ENCODE assay signal across 14 cellular contexts in genomic region chr12:53413485-53414215, GRCh38. TPM values are rescaled to one million over a fixed set of nuclear protein-coding genes. Genes with fewer than 3 reads are reported as not detected.
DNase-seq lines count a peak whose midpoint lies in the region; ATAC-seq and TF ChIP-seq lines count a peak whose summit lies in the region.
"Had no signal": no experiment of that assay in that cellular context is flagged by ENCODE, and none has a peak within 500 bp of the region (broad histone marks: within the 10 kb centered on the region; RNA-seq: fewer than 3 reads in every experiment).

No MANE protein-coding gene starts in this region.

- no peaks in the 10 kb centered on the region for H3K9me3 ChIP-seq in gastroesophageal sphincter
- H3K9me3 ChIP-seq in sigmoid colon = no peaks in the 10 kb centered on the region
- H3K9me3 ChIP-seq: left lung, ovary, SJSA1 had no signal

- no peak for TF ChIP-seq EP300 in gastroesophageal sphincter (IDR thresholded peaks at IDR 0.05)
- TF ChIP-seq EP300 in sigmoid colon (IDR thresholded peaks at IDR 0.05) = no peak

- H3K9me3 Mint-ChIP-seq in activated T-cell treated with anti-CD3 and anti-CD28 coated beads, Interleukin-2, amount 50 U/mL, for 72 hours = no peaks in the 10 kb centered on the region
- no peaks in the 10 kb centered on the region for H3K9me3 Mint-ChIP-seq in activated B cell treated with CpG ODN at 0.5 μM for 24 hours

- POLR2A ChIA-PET in activated B cell treated with CpG ODN at 0.5 μM for 24 hours (lab: Charles Lee) = interaction anchor here (1.2 to 1.3 kb wide), 2 partner anchors 35 to 83 kb away, joined by 3 read pairs; no protein-coding TSS in a partner anchor

- TF ChIP-seq POLR2A in gastroesophageal sphincter (IDR thresholded peaks at IDR 0.05) = no peak
- TF ChIP-seq POLR2A in sigmoid colon (IDR thresholded peaks at IDR 0.05) = no peak

- H3K4me3 ChIP-seq in gastroesophageal sphincter (no peak overlapping the region), sigmoid colon (no peak overlapping the region)
- H3K4me3 ChIP-seq: left lung, ovary, SJSA1 had no signal

- ATAC-seq in activated T-cell treated with anti-CD3 and anti-CD28 coated beads, Interleukin-2, amount 50 U/mL, for 72 hours (replicated peaks in 1 of 2) = no peak
- ATAC-seq in activated B cell treated with CpG ODN at 0.5 μM for 24 hours (ENCODE audit: low read depth) (no peak), gastroesophageal sphincter (no peak), HG03460 (IDR thresholded peaks at IDR 0.05; ENCODE audit: unreplicated experiment) (no peak), HG03039 (IDR thresholded peaks at IDR 0.05; ENCODE audit: unreplicated experiment) (no peak), GM21447 (IDR thresholded peaks at IDR 0.05; ENCODE audit: unreplicated experiment) (no peak)
- ATAC-seq: HCT116, left lung had no signal

- no peak for TF ChIP-seq CTCF in activated B cell treated with CpG ODN at 0.5 μM for 24 hours (IDR thresholded peaks at IDR 0.05)
- no peak for TF ChIP-seq CTCF in gastroesophageal sphincter (IDR thresholded peaks at IDR 0.05)
- no peak for TF ChIP-seq CTCF in sigmoid colon (IDR thresholded peaks at IDR 0.05)

- 38 to 49% methylated on average over 3 of the region's 3 CpGs for WGBS in gastroesophageal sphincter (ENCODE audit: low coverage in 1 of 2), 2 donors
- 75 to 80% methylated on average over 3 of the region's 3 CpGs for WGBS in sigmoid colon, 2 donors

- H3K4me1 ChIP-seq in gastroesophageal sphincter = peaks cover 0 to 48% (median 18%) of the 10 kb centered on the region in 3 donors
- peaks cover 0 to 59% (median 48%) of the 10 kb centered on the region in 4 donors for H3K4me1 ChIP-seq in sigmoid colon

- H3K4me1 Mint-ChIP-seq in activated T-cell treated with anti-CD3 and anti-CD28 coated beads, Interleukin-2, amount 50 U/mL, for 72 hours (ENCODE audit: low read depth) = peaks cover 67% of the 10 kb centered on the region
- H3K4me1 Mint-ChIP-seq in activated B cell treated with CpG ODN at 0.5 μM for 24 hours = peaks cover 50% of the 10 kb centered on the region

- H3K27me3 ChIP-seq in gastroesophageal sphincter (no peaks in the 10 kb centered on the region), sigmoid colon (no peaks in the 10 kb centered on the region)
- H3K27me3 ChIP-seq: left lung, ovary, SJSA1 had no signal

- no peak for DNase-seq in activated T-cell treated with anti-CD3 and anti-CD28 coated beads, Interleukin-2, amount 50 U/mL, for 72 hours
- DNase-seq in activated T-cell treated with anti-CD3 and anti-CD28 coated beads, Interleukin-2, amount 50 U/mL, for 48 hours = no peak
- DNase-seq in activated B cell treated with CpG ODN at 0.5 μM for 24 hours (no peak), sigmoid colon (peak; percentile 0)
- DNase-seq: activated T-cell treated with anti-CD3 and anti-CD28 coated beads, Interleukin-2, amount 50 U/mL, for 1 hour; left lung; NCI-H2171; ovary had no signal

- CTCF ChIA-PET in activated B cell treated with CpG ODN at 0.5 μM for 24 hours (lab: Charles Lee) = interaction anchor here (3.1 kb wide), 1 partner anchor 61 kb away, joined by 11 read pairs; no protein-coding TSS in a partner anchor

- H3K36me3 ChIP-seq in gastroesophageal sphincter (peaks cover 0 to 40% of the 10 kb centered on the region in 2 donors), sigmoid colon (peaks cover 26 to 38% (median 27%) of the 10 kb centered on the region in 4 donors)

- peak overlapping the region in 3 of 4 donors; percentile 10 to 49 (median 28) for H3K27ac ChIP-seq in gastroesophageal sphincter
- peak overlapping the region; percentile 48 to 79 (median 74) for H3K27ac ChIP-seq in sigmoid colon
- H3K27ac ChIP-seq: ovary, SJSA1 had no signal

- H3K27me3 Mint-ChIP-seq in activated T-cell treated with anti-CD3 and anti-CD28 coated beads, Interleukin-2, amount 50 U/mL, for 72 hours (ENCODE audit: low read depth) = no peaks in the 10 kb centered on the region
- no peaks in the 10 kb centered on the region for H3K27me3 Mint-ChIP-seq in activated B cell treated with CpG ODN at 0.5 μM for 24 hours

- H3K36me3 Mint-ChIP-seq in activated T-cell treated with anti-CD3 and anti-CD28 coated beads, Interleukin-2, amount 50 U/mL, for 72 hours (ENCODE audit: insufficient read depth in 2 of 2) = peaks cover 12 to 26% of the 10 kb centered on the region in 2 donors
- H3K36me3 Mint-ChIP-seq in activated B cell treated with CpG ODN at 0.5 μM for 24 hours (ENCODE audit: low read depth) = peaks cover 48% of the 10 kb centered on the region

- H3K27ac Mint-ChIP-seq in activated T-cell treated with anti-CD3 and anti-CD28 coated beads, Interleukin-2, amount 50 U/mL, for 72 hours = peak overlapping the region; percentile 55
- H3K27ac Mint-ChIP-seq in activated B cell treated with CpG ODN at 0.5 μM for 24 hours = peak overlapping the region; percentile 24

- intact Hi-C loops in activated B cell treated with CpG ODN at 0.5 μM for 24 hours (cut with micrococcal nuclease) (no loop called here), sigmoid colon (cut with DNase I) (loop anchor here (2.0 kb wide), 1 partner anchor 25 kb away; no protein-coding TSS in a partner anchor)

- no peak overlapping the region for H3K4me3 Mint-ChIP-seq in activated T-cell treated with anti-CD3 and anti-CD28 coated beads, Interleukin-2, amount 50 U/mL, for 72 hours
- H3K4me3 Mint-ChIP-seq in activated B cell treated with CpG ODN at 0.5 μM for 24 hours = no peak overlapping the region

RNA-seq across cellular contexts. Expression of gene AMHR2, which starts 10.0 kb away (rescaled TPM):
- not detected for total RNA-seq in activated T-cell treated with anti-CD3 and anti-CD28 coated beads, Interleukin-2, amount 50 U/mL, for 72 hours
- total RNA-seq in activated B cell treated with CpG ODN at 0.5 μM for 24 hours (not detected in 2 replicates), gastroesophageal sphincter (under 1 TPM in 1 of 4 donors, not detected in 3; 0.13 TPM), sigmoid colon (not detected)
- under 1 TPM in 1 of 3 donors, not detected in 2; 0.60 TPM for polyA plus RNA-seq in sigmoid colon
- total RNA-seq: SJSA1 had no signal

RNA-seq across cellular contexts. Expression of gene PRR13, which starts 27.9 kb away (rescaled TPM):
- total RNA-seq in activated T-cell treated with anti-CD3 and anti-CD28 coated beads, Interleukin-2, amount 50 U/mL, for 72 hours = 100 to 1,000 TPM; 109 to 145 TPM
- total RNA-seq in activated B cell treated with CpG ODN at 0.5 μM for 24 hours = 266 and 288 TPM in 2 replicates
- 10 to 100 TPM; 54.2 to 73.2 (median 69.6) TPM for total RNA-seq in gastroesophageal sphincter
- total RNA-seq in sigmoid colon = 10 to 100 TPM; 46.7 to 68.1 (median 55.1) TPM
- polyA plus RNA-seq in sigmoid colon = 100 to 1,000 TPM; 521 to 955 (median 870) TPM

RNA-seq across cellular contexts. Expression of gene SP1, which starts 33.7 kb away (rescaled TPM):
- 100 to 1,000 TPM; 110 to 121 TPM for total RNA-seq in activated T-cell treated with anti-CD3 and anti-CD28 coated beads, Interleukin-2, amount 50 U/mL, for 72 hours
- total RNA-seq in activated B cell treated with CpG ODN at 0.5 μM for 24 hours (99.2 and 102 TPM in 2 replicates), gastroesophageal sphincter (10 to 100 TPM; 68.0 to 80.5 (median 74.0) TPM), sigmoid colon (10 to 100 TPM; 53.2 to 69.8 (median 61.0) TPM)
- polyA plus RNA-seq in sigmoid colon = 10 to 100 TPM; 11.4 to 32.8 (median 16.0) TPM

RNA-seq across cellular contexts. Expression of gene PCBP2, which starts 38.3 kb away (rescaled TPM):
- 1,000 to 10,000 TPM; 1,155 to 1,265 TPM for total RNA-seq in activated T-cell treated with anti-CD3 and anti-CD28 coated beads, Interleukin-2, amount 50 U/mL, for 72 hours
- total RNA-seq in activated B cell treated with CpG ODN at 0.5 μM for 24 hours (841 and 853 TPM in 2 replicates), gastroesophageal sphincter (100 to 1,000 TPM; 259 to 375 (median 354) TPM), sigmoid colon (100 to 1,000 TPM; 397 to 661 (median 417) TPM)
- 100 to 1,000 TPM; 333 to 455 (median 401) TPM for polyA plus RNA-seq in sigmoid colon
